ENCODE assay signal across 14 cellular contexts in genomic region chr6:154232013-154232920, GRCh38.
DNase-seq lines count a peak whose midpoint lies in the region; ATAC-seq and TF ChIP-seq lines count a peak whose summit lies in the region.
"Had no signal": no experiment of that assay in that cellular context is flagged by ENCODE, and none has a peak within 500 bp of the region (broad histone marks: within the 10 kb centered on the region; RNA-seq: fewer than 3 reads in every experiment).

No MANE protein-coding gene starts in this region.

- no peaks in the 10 kb centered on the region for H4K20me1 ChIP-seq in DND-41 (ENCODE audit: insufficient read depth, low read length)

- H3K9me3 ChIP-seq in DND-41 (ENCODE audit: insufficient read depth, low read length, severe bottlenecking) (no peaks in the 10 kb centered on the region), adipocyte (ENCODE audit: control insufficient read depth, low read length) (no peaks in the 10 kb centered on the region)
- H3K9me3 ChIP-seq: ascending aorta had no signal

- H3K4me3 ChIP-seq in DND-41 (ENCODE audit: low read depth in 1 of 2, low read length in 2 of 2), result no peak overlapping the region
- H3K4me3 ChIP-seq in adipocyte (ENCODE audit: low read length), result no peak overlapping the region
- H3K4me3 ChIP-seq: ascending aorta had no signal

- peaks cover 18% of the 10 kb centered on the region for H3K79me2 ChIP-seq in DND-41 (ENCODE audit: insufficient read depth, low read length)

- peak overlapping the region in 2 of 3 donors; percentile 13 to 20 for H3K27ac Mint-ChIP-seq in IgD-negative memory B cell
- H3K27ac Mint-ChIP-seq: WTC11 had no signal

- H2AFZ ChIP-seq in DND-41 (ENCODE audit: low read depth, low read length), result no peak overlapping the region

- H3K27me3 ChIP-seq in DND-41 (ENCODE audit: insufficient read depth, low read length, poor library complexity) (no peaks in the 10 kb centered on the region), adipocyte (replicated peaks; ENCODE audit: control insufficient read depth, insufficient read depth, low read length) (no peaks in the 10 kb centered on the region)
- H3K27me3 ChIP-seq: ascending aorta had no signal

- peaks cover 6% of the 10 kb centered on the region for H3K27me3 Mint-ChIP-seq in IgD-negative memory B cell

- H3K9ac ChIP-seq in DND-41 (ENCODE audit: low read depth, low read length) (no peak overlapping the region), adipocyte (ENCODE audit: low read length) (no peak overlapping the region)

- no peak for ATAC-seq in DND-41 (ENCODE audit: insufficient read depth, low read depth)
- ATAC-seq in GM21528 (IDR thresholded peaks at IDR 0.05; ENCODE audit: low FRiP score, unreplicated experiment), result no peak
- no peak for ATAC-seq in GM18909 (IDR thresholded peaks at IDR 0.05; ENCODE audit: poor library complexity, unreplicated experiment)
- ATAC-seq: left lobe of liver, WTC11 had no signal

- H3K36me3 Mint-ChIP-seq in IgD-negative memory B cell, result no peaks in the 10 kb centered on the region
- H3K36me3 Mint-ChIP-seq: WTC11 had no signal

- H3K4me1 ChIP-seq in DND-41 (ENCODE audit: insufficient read depth, low read length), result peaks cover 47% of the 10 kb centered on the region
- peaks cover 6% of the 10 kb centered on the region for H3K4me1 ChIP-seq in adipocyte (ENCODE audit: control insufficient read depth, insufficient read depth, low read length)
- H3K4me1 ChIP-seq: ascending aorta had no signal

- 0 out of 2 replicates have a peak overlapping the region, but pooled peaks have one; percentile 17 for H3K27ac ChIP-seq in DND-41 (ENCODE audit: low read length)
- H3K27ac ChIP-seq: ascending aorta, C4-2B had no signal

- H3K4me2 ChIP-seq in DND-41 (ENCODE audit: insufficient read depth, low read length), result no peak overlapping the region

- TF ChIP-seq CTCF in DND-41 (IDR thresholded peaks at IDR 0.05; ENCODE audit: borderline replicate concordance, extremely low read depth, low read length, poor library complexity, severe bottlenecking), result no peak

- no peak overlapping the region for H3K4me3 Mint-ChIP-seq in IgD-negative memory B cell
- H3K4me3 Mint-ChIP-seq: WTC11 had no signal

- H3K4me1 Mint-ChIP-seq in IgD-negative memory B cell, result peaks cover 4 to 6% (median 6%) of the 10 kb centered on the region in 3 donors

- DNase-seq in DND-41 (no peak), adipocyte (ENCODE audit: low read depth) (peak; percentile 45), kidney tubule cell (ENCODE audit: low spot score) (peak; percentile 35), HT-29 (ENCODE audit: low spot score) (no peak), NCI-H82 (lab: John Stamatoyannopoulos, UW) (no peak)
- DNase-seq: NCI-H2171; stimulated activated CD4-positive, alpha-beta T cell treated with anti-CD3 and anti-CD28 coated beads, Interleukin-2, amount 100 ng/mL, for 48 hours had no signal

- H3K36me3 ChIP-seq in DND-41 (ENCODE audit: insufficient read depth, low read length) (0 out of 2 replicates have a peak, but pooled peaks cover 6% of the 10 kb centered on the region), adipocyte (ENCODE audit: control insufficient read depth, insufficient read depth, low read length, severe bottlenecking) (no peaks in the 10 kb centered on the region)
- H3K36me3 ChIP-seq: ascending aorta had no signal

- no peaks in the 10 kb centered on the region for H3K9me3 Mint-ChIP-seq in IgD-negative memory B cell
- H3K9me3 Mint-ChIP-seq: WTC11 had no signal

Comparison
In these comparisons a context has a peak if more than half of its experiments do, and no peak if none do; other contexts are left out.
1. DNase-seq: peak in adipocyte (single experiment) and kidney tubule cell (single experiment); none in DND-41 (single experiment), HT-29 (single experiment) and NCI-H82 (single experiment).